Comparison of ENCODE assay signal across 8 cellular contexts in genomic region chr9:36407122-36407723, GRCh38. TPM values are rescaled to one million over a fixed set of nuclear protein-coding genes. Genes with fewer than 3 reads are reported as not detected.
DNase-seq lines count a peak whose midpoint lies in the region; ATAC-seq and TF ChIP-seq lines count a peak whose summit lies in the region.

No MANE protein-coding gene starts in this region.

- peaks cover 0 to 11% (median 0%) of the 10 kb centered on the region in 12 donors for H3K4me1 ChIP-seq in heart left ventricle

- peak overlapping the region; percentile 41 for H3K27ac Mint-ChIP-seq in activated naive CD8-positive, alpha-beta T cell treated with anti-CD3 and anti-CD28 coated beads, Interleukin-2, amount 50 U/mL, for 24 hours

- ATAC-seq in activated naive CD8-positive, alpha-beta T cell treated with anti-CD3 and anti-CD28 coated beads, Interleukin-2, amount 50 U/mL, for 24 hours: peak; percentile 81
- peak; percentile 45 to 85 (median 83) for ATAC-seq in heart left ventricle
- no peak for ATAC-seq in HG03521 (IDR thresholded peaks at IDR 0.05; ENCODE audit: unreplicated experiment)

- H3K9me3 ChIP-seq in heart left ventricle: peaks cover 0 to 3% (median 0%) of the 10 kb centered on the region in 12 donors

- intact Hi-C loops in heart left ventricle (cut with DNase I): loop anchor here (1.0 to 10.0 kb wide), 10 partner anchors 40 to 150 kb away; no protein-coding TSS in a partner anchor

- peak; percentile 70 for DNase-seq in SIG-M5 treated with dmso at 0.1 percent for 504 hours (lab: John Stamatoyannopoulos, UW; ENCODE audit: unreplicated experiment)
- no peak for DNase-seq in SIG-M5 (lab: John Stamatoyannopoulos, UW)
- DNase-seq in NB4 (ENCODE audit: low read depth): peak; percentile 53
- DNase-seq in SW480 (ENCODE audit: low spot score): peak; percentile 83
- peak; percentile 46 for DNase-seq in activated naive CD8-positive, alpha-beta T cell treated with anti-CD3 and anti-CD28 coated beads, Interleukin-2, amount 50 U/mL, for 24 hours
- DNase-seq in heart left ventricle: peak in 3 of 5 donors; percentile 34 to 50 (median 36)
- DNase-seq in putamen (ENCODE audit: low spot score): peak; percentile 69

- no peaks in the 10 kb centered on the region for H3K36me3 ChIP-seq in heart left ventricle

- 26 to 38% (median 30%) methylated on average over 4 of the region's 4 CpGs for WGBS in heart left ventricle, 4 donors

- TF ChIP-seq CTCF in NB4 (IDR thresholded peaks at IDR 0.05; ENCODE audit: low read depth, low read length) (peak; percentile 67), heart left ventricle (IDR thresholded peaks at IDR 0.05) (peak; percentile 83 to 97 (median 93))

- H3K27me3 Mint-ChIP-seq in activated naive CD8-positive, alpha-beta T cell treated with anti-CD3 and anti-CD28 coated beads, Interleukin-2, amount 50 U/mL, for 24 hours: no peaks in the 10 kb centered on the region

- H3K36me3 Mint-ChIP-seq in activated naive CD8-positive, alpha-beta T cell treated with anti-CD3 and anti-CD28 coated beads, Interleukin-2, amount 50 U/mL, for 24 hours (ENCODE audit: low read depth): peaks cover 2% of the 10 kb centered on the region

- no peak for TF ChIP-seq POLR2A in NB4 (IDR thresholded peaks at IDR 0.05; ENCODE audit: extremely low read depth, insufficient read length)
- no peak for TF ChIP-seq POLR2A in heart left ventricle (IDR thresholded peaks at IDR 0.05)

- H3K9me3 Mint-ChIP-seq in activated naive CD8-positive, alpha-beta T cell treated with anti-CD3 and anti-CD28 coated beads, Interleukin-2, amount 50 U/mL, for 24 hours: no peaks in the 10 kb centered on the region

- H3K4me3 Mint-ChIP-seq in activated naive CD8-positive, alpha-beta T cell treated with anti-CD3 and anti-CD28 coated beads, Interleukin-2, amount 50 U/mL, for 24 hours: no peak overlapping the region

- no peak overlapping the region for H3K27ac ChIP-seq in heart left ventricle

- H3K4me1 Mint-ChIP-seq in activated naive CD8-positive, alpha-beta T cell treated with anti-CD3 and anti-CD28 coated beads, Interleukin-2, amount 50 U/mL, for 24 hours: peaks cover 5% of the 10 kb centered on the region

- H3K4me3 ChIP-seq in NB4 (ENCODE audit: low read depth, low read length) (no peak overlapping the region), heart left ventricle (no peak overlapping the region)

- H3K27me3 ChIP-seq in heart left ventricle: no peaks in the 10 kb centered on the region

RNA-seq across cellular contexts. Expression of gene RNF38, which starts 7.2 kb away (rescaled TPM):
- total RNA-seq in heart left ventricle: 10 to 100 TPM; 21.7 to 49.0 (median 33.9) TPM
- 10 to 100 TPM in 1 of 2 donors, 1 to 10 TPM in 1; 6.0 to 16.7 TPM for polyA plus RNA-seq in heart left ventricle
